1 cellular context compared by ENCODE assay signal in genomic region chr11:64379817-64380709, GRCh38.
TF ChIP-seq lines count a peak whose summit lies in the region.

No MANE protein-coding gene starts in this region.

TF ChIP-seq in IMR-90, 13 proteins besides CTCF, POLR2A, EP300 and RAD21 (continued from another document):
- no peak for TF ChIP-seq USF2 (IDR thresholded peaks at IDR 0.05; ENCODE audit: low read depth, low read length)
